22 cellular contexts compared by ENCODE assay signal in genomic region chr1:34631126-34631525, GRCh38.
"Had no signal": no experiment of that assay in that cellular context is flagged by ENCODE, and none has a peak within 500 bp of the region (broad histone marks: within the 10 kb centered on the region; RNA-seq: fewer than 3 reads in every experiment).

No MANE protein-coding gene starts in this region.

- H3K4me1 Mint-ChIP-seq: IgD-negative memory B cell had no signal

- H3K36me3 Mint-ChIP-seq: IgD-negative memory B cell had no signal

- DNase-seq: Kasumi-1, MM.1S, NCI-H1092 treated with DMSO at 0.1 percent for 48 hours, NCI-H1436, NCI-H187, NCI-H2029, NCI-H2081 treated with DMSO at 0.1 percent for 48 hours, NCI-H2227 treated with DMSO at 0.1 percent for 48 hours, NCI-H524, NCI-H526 treated with DMSO at 0.1 percent for 48 hours, NCI-H774, PC-3, SHP77 treated with DMSO at 0.1 percent for 48 hours, SJCRH30, T-helper 1 cell had no signal

- H3K27ac Mint-ChIP-seq: IgD-negative memory B cell had no signal

- H3K9me3 ChIP-seq: SJCRH30 had no signal

- H3K4me3 ChIP-seq: K562, SJCRH30 had no signal

- H3K4me1 ChIP-seq: SJCRH30 had no signal

- H3K36me3 ChIP-seq: SJCRH30 had no signal

- H3K27ac ChIP-seq: HL-60, KMS-11, RWPE1, SJCRH30 had no signal

- H3K9me3 Mint-ChIP-seq: IgD-negative memory B cell had no signal

- ATAC-seq: K562, Panc1, PC-3, SK-N-SH treated with all-trans-retinoic acid at 6 μM for 48 hours had no signal
